ENCODE assay signal across 18 cellular contexts in genomic region chr15:93180128-93180527, GRCh38.
"Had no signal": no experiment of that assay in that cellular context is flagged by ENCODE, and none has a peak within 500 bp of the region (broad histone marks: within the 10 kb centered on the region; RNA-seq: fewer than 3 reads in every experiment).

No MANE protein-coding gene starts in this region.

- DNase-seq: activated B cell treated with CpG ODN at 0.5 μM for 24 hours; activated CD4-positive, alpha-beta T cell treated with anti-CD3 and anti-CD28 coated beads for 48 hours; activated CD8-positive, alpha-beta memory T cell treated with anti-CD3 and anti-CD28 coated beads, Interleukin-2, amount 50 U/mL, for 48 hours; activated naive CD8-positive, alpha-beta T cell treated with anti-CD3 and anti-CD28 coated beads for 36 hours; central memory CD4-positive, alpha-beta T cell; effector CD8-positive, alpha-beta T cell; esophagus squamous epithelium; hippocampal formation; kidney; left ventricle myocardium inferior; naive B cell; nucleus accumbens; posterior cingulate gyrus; stimulated activated naive B cell treated with anti-CD40 and anti-IgM and Interleukin-4, amounts not matched to agents 10 μg/mL and 1 μg/mL and 100 μg/mL, for 72 hours; tibial artery had no signal

- H3K9me3 Mint-ChIP-seq: activated B cell treated with CpG ODN at 0.5 μM for 24 hours; activated naive CD8-positive, alpha-beta T cell treated with anti-CD3 and anti-CD28 coated beads for 36 hours; stimulated activated naive B cell treated with anti-CD40 and anti-IgM and Interleukin-4, amounts not matched to agents 10 μg/mL and 1 μg/mL and 100 μg/mL, for 72 hours had no signal

- H3K4me1 ChIP-seq: tibial artery had no signal

- H3K9me3 ChIP-seq: esophagus squamous epithelium, left ventricle myocardium inferior, tibial artery, vagina had no signal

- H3K27me3 ChIP-seq: vagina had no signal

- H3K4me3 Mint-ChIP-seq: activated B cell treated with CpG ODN at 0.5 μM for 24 hours; activated naive CD8-positive, alpha-beta T cell treated with anti-CD3 and anti-CD28 coated beads for 36 hours; naive B cell had no signal

- ATAC-seq: stimulated activated naive B cell treated with anti-CD40 and anti-IgM and Interleukin-4, amounts not matched to agents 10 μg/mL and 1 μg/mL and 100 μg/mL, for 72 hours had no signal

- H3K4me1 Mint-ChIP-seq: activated B cell treated with CpG ODN at 0.5 μM for 24 hours; activated naive CD8-positive, alpha-beta T cell treated with anti-CD3 and anti-CD28 coated beads for 36 hours; stimulated activated naive B cell treated with anti-CD40 and anti-IgM and Interleukin-4, amounts not matched to agents 10 μg/mL and 1 μg/mL and 100 μg/mL, for 72 hours had no signal

- H3K36me3 Mint-ChIP-seq: activated naive CD8-positive, alpha-beta T cell treated with anti-CD3 and anti-CD28 coated beads for 36 hours; brain; naive B cell; stimulated activated naive B cell treated with anti-CD40 and anti-IgM and Interleukin-4, amounts not matched to agents 10 μg/mL and 1 μg/mL and 100 μg/mL, for 72 hours had no signal

- H3K27ac Mint-ChIP-seq: activated B cell treated with CpG ODN at 0.5 μM for 24 hours; activated naive CD8-positive, alpha-beta T cell treated with anti-CD3 and anti-CD28 coated beads for 36 hours; naive B cell; stimulated activated naive B cell treated with anti-CD40 and anti-IgM and Interleukin-4, amounts not matched to agents 10 μg/mL and 1 μg/mL and 100 μg/mL, for 72 hours had no signal

- H3K4me3 ChIP-seq: coronary artery, esophagus squamous epithelium, left ventricle myocardium inferior, tibial artery, vagina had no signal

- H3K27ac ChIP-seq: coronary artery, esophagus squamous epithelium, left ventricle myocardium inferior, tibial artery, vagina had no signal

- H3K36me3 ChIP-seq: esophagus squamous epithelium, left ventricle myocardium inferior, tibial artery, vagina had no signal
